Comparison of ENCODE assay signal across 10 cellular contexts in genomic region chr11:27470166-27470565, GRCh38. TPM values are rescaled to one million over a fixed set of nuclear protein-coding genes. Genes with fewer than 3 reads are reported as not detected.
DNase-seq lines count a peak whose midpoint lies in the region; ATAC-seq and TF ChIP-seq lines count a peak whose summit lies in the region.
"Had no signal": no experiment of that assay in that cellular context is flagged by ENCODE, and none has a peak within 500 bp of the region (broad histone marks: within the 10 kb centered on the region; RNA-seq: fewer than 3 reads in every experiment).

No MANE protein-coding gene starts in this region.

- peaks cover 65% of the 10 kb centered on the region for H3K4me1 Mint-ChIP-seq in chondrocyte (ENCODE audit: low read depth)
- peaks cover 13% of the 10 kb centered on the region for H3K4me1 Mint-ChIP-seq in activated CD8-positive, alpha-beta T cell treated with anti-CD3 and anti-CD28 coated beads for 36 hours (ENCODE audit: low read depth)

- H3K27ac ChIP-seq in left ventricle myocardium inferior (replicated peaks) (peak overlapping the region; percentile 96), mesodermal cell (ENCODE audit: low read depth, low read length, severe bottlenecking) (no peak overlapping the region), transverse colon (peak overlapping the region; percentile 92 to 97 (median 94))

- H3K9me3 ChIP-seq in left ventricle myocardium inferior (replicated peaks) (no peaks in the 10 kb centered on the region), mesodermal cell (ENCODE audit: control insufficient read depth, low read length) (no peaks in the 10 kb centered on the region), transverse colon (no peaks in the 10 kb centered on the region)

- no peaks in the 10 kb centered on the region for H3K9me3 Mint-ChIP-seq in chondrocyte (ENCODE audit: low read depth)
- no peaks in the 10 kb centered on the region for H3K9me3 Mint-ChIP-seq in activated CD8-positive, alpha-beta T cell treated with anti-CD3 and anti-CD28 coated beads for 36 hours
- H3K9me3 Mint-ChIP-seq: effector memory CD8-positive, alpha-beta T cell had no signal

- DNase-seq in left ventricle myocardium inferior (no peak), cardiac septum (ENCODE audit: low spot score) (no peak), chondrocyte (ENCODE audit: low spot score) (no peak), transverse colon (no peak), globus pallidus (ENCODE audit: low spot score) (no peak)
- no peak for DNase-seq in activated CD8-positive, alpha-beta T cell treated with anti-CD3 and anti-CD28 coated beads for 36 hours
- DNase-seq: effector memory CD8-positive, alpha-beta T cell; NCI-H187 treated with DMSO at 0.1 percent for 48 hours had no signal

- H3K27me3 Mint-ChIP-seq in chondrocyte (ENCODE audit: low read depth), result no peaks in the 10 kb centered on the region
- H3K27me3 Mint-ChIP-seq in activated CD8-positive, alpha-beta T cell treated with anti-CD3 and anti-CD28 coated beads for 36 hours, result peaks cover 21% of the 10 kb centered on the region

- no peaks in the 10 kb centered on the region for H3K36me3 ChIP-seq in left ventricle myocardium inferior
- peaks cover 17% of the 10 kb centered on the region for H3K36me3 ChIP-seq in mesodermal cell (ENCODE audit: control insufficient read depth, insufficient read depth, low read length)
- no peaks in the 10 kb centered on the region for H3K36me3 ChIP-seq in transverse colon

- no peak for TF ChIP-seq EP300 in transverse colon (IDR thresholded peaks at IDR 0.05; ENCODE audit: low read depth)

- POLR2A ChIA-PET in activated CD8-positive, alpha-beta T cell treated with anti-CD3 and anti-CD28 coated beads for 36 hours (lab: Charles Lee), result no interaction called here

- H3K4me3 ChIP-seq in left ventricle myocardium inferior (peak overlapping the region; percentile 85), mesodermal cell (ENCODE audit: extremely low read depth, insufficient read depth, low read length, poor library complexity, severe bottlenecking) (peak overlapping the region; percentile 84), transverse colon (peak overlapping the region in 3 of 4 donors; percentile 77 to 93 (median 89))

- H3K27me3 ChIP-seq in left ventricle myocardium inferior (ENCODE audit: low read depth), result no peaks in the 10 kb centered on the region
- no peaks in the 10 kb centered on the region for H3K27me3 ChIP-seq in transverse colon

- ATAC-seq in activated CD8-positive, alpha-beta T cell treated with anti-CD3 and anti-CD28 coated beads for 36 hours, result no peak
- ATAC-seq in GM21381 (IDR thresholded peaks at IDR 0.05; ENCODE audit: unreplicated experiment), result no peak
- ATAC-seq: effector memory CD8-positive, alpha-beta T cell had no signal

- peak overlapping the region; percentile 74 for H3K4me3 Mint-ChIP-seq in chondrocyte (ENCODE audit: unreplicated experiment)
- no peak overlapping the region for H3K4me3 Mint-ChIP-seq in activated CD8-positive, alpha-beta T cell treated with anti-CD3 and anti-CD28 coated beads for 36 hours

- 21 to 29% methylated on average over 2 of the region's 3 CpGs for WGBS in mesodermal cell (ENCODE audit: insufficient coverage in 2 of 2), 2 experiments
- 36 to 52% methylated on average over 3 of the region's 3 CpGs for WGBS in transverse colon (ENCODE audit: low coverage in 1 of 2), 2 donors

- TF ChIP-seq CTCF in left ventricle myocardium inferior (IDR thresholded peaks at IDR 0.05; ENCODE audit: borderline replicate concordance) (no peak), chondrocyte (IDR thresholded peaks at IDR 0.05) (no peak), transverse colon (IDR thresholded peaks at IDR 0.05) (no peak)
- TF ChIP-seq CTCF in activated CD8-positive, alpha-beta T cell treated with anti-CD3 and anti-CD28 coated beads for 36 hours (IDR thresholded peaks at IDR 0.05), result no peak

- CTCF ChIA-PET in activated CD8-positive, alpha-beta T cell treated with anti-CD3 and anti-CD28 coated beads for 36 hours (lab: Charles Lee), result no interaction called here

- no peak for TF ChIP-seq POLR2A in transverse colon (IDR thresholded peaks at IDR 0.05)

- no peaks in the 10 kb centered on the region for H3K36me3 Mint-ChIP-seq in chondrocyte (ENCODE audit: low read depth)
- H3K36me3 Mint-ChIP-seq in activated CD8-positive, alpha-beta T cell treated with anti-CD3 and anti-CD28 coated beads for 36 hours (ENCODE audit: low read depth), result no peaks in the 10 kb centered on the region

- intact Hi-C loops in left ventricle myocardium inferior (cut with micrococcal nuclease), result no loop called here
- intact Hi-C loops in cardiac septum (cut with DNase I), result loop anchor here (5.0 kb wide), 2 partner anchors 78 to 268 kb away; no protein-coding TSS in a partner anchor
- intact Hi-C loops in transverse colon (cut with DNase I; ENCODE audit: low total_unique reads), result no loop called here
- intact Hi-C loops in activated CD8-positive, alpha-beta T cell treated with anti-CD3 and anti-CD28 coated beads for 36 hours (cut with micrococcal nuclease), result loop anchor here (10.0 kb wide), 1 partner anchor 105 kb away; the partner anchor contains the start of gene CCDC34

- in situ Hi-C loops in transverse colon (cut with MboI; ENCODE audit: low pct_ligation_motif_present in 1 of 4, low pct_unique_long_range_greater_than_20kb in 1 of 4, low sequenced_read_pairs in 3 of 4), result loop anchor here in 2 of 4 donors (10.0 to 25.0 kb wide), 2 partner anchors 85 to 108 kb away; partner anchors contain the start of gene CCDC34 (in 1 of the 2)

- H3K27ac Mint-ChIP-seq in chondrocyte (ENCODE audit: unreplicated experiment), result no peak overlapping the region
- H3K27ac Mint-ChIP-seq in activated CD8-positive, alpha-beta T cell treated with anti-CD3 and anti-CD28 coated beads for 36 hours, result no peak overlapping the region
- H3K27ac Mint-ChIP-seq: effector memory CD8-positive, alpha-beta T cell had no signal

- peaks cover 58% of the 10 kb centered on the region for H3K4me1 ChIP-seq in left ventricle myocardium inferior
- H3K4me1 ChIP-seq in mesodermal cell (ENCODE audit: control insufficient read depth, insufficient read depth, low read length, poor library complexity, severe bottlenecking), result peaks cover 18% of the 10 kb centered on the region
- peaks cover 0 to 50% (median 28%) of the 10 kb centered on the region in 4 donors for H3K4me1 ChIP-seq in transverse colon

RNA-seq across cellular contexts. Expression of gene LGR4, which starts 2.4 kb away (rescaled TPM):
- 13.0 TPM for total RNA-seq in left ventricle myocardium inferior
- total RNA-seq in cardiac septum, result 22.6 TPM
- total RNA-seq in chondrocyte, result 34.2 to 69.6 TPM (median 36.2 TPM) in 3 replicates
- polyA plus RNA-seq in mesodermal cell (2013, experiment 1 of 2), result 63.1 TPM
- polyA plus RNA-seq in mesodermal cell (2013, experiment 2 of 2), result 73.3 TPM
- 100 to 1,000 TPM in 3 of 4 donors, 10 to 100 TPM in 1; 28.7 to 165 (median 120) TPM for total RNA-seq in transverse colon
- under 1 TPM in 1 of 2 experiments, not detected in 1; 0.09 TPM for total RNA-seq in activated CD8-positive, alpha-beta T cell treated with anti-CD3 and anti-CD28 coated beads for 36 hours

RNA-seq across cellular contexts. Expression of gene LIN7C, which starts 36.4 kb away (rescaled TPM):
- total RNA-seq in left ventricle myocardium inferior (15.5 TPM), cardiac septum (17.4 TPM), chondrocyte (18.1 to 20.4 TPM (median 18.6 TPM) in 3 replicates), transverse colon (10 to 100 TPM; 23.1 to 49.2 (median 32.4) TPM)
- 16.5 TPM for polyA plus RNA-seq in mesodermal cell (2013, experiment 1 of 2)
- polyA plus RNA-seq in mesodermal cell (2013, experiment 2 of 2), result 17.8 TPM
- 10 to 100 TPM; 26.9 to 28.9 TPM for total RNA-seq in activated CD8-positive, alpha-beta T cell treated with anti-CD3 and anti-CD28 coated beads for 36 hours

Comparison
In these comparisons a context has a peak if more than half of its experiments do, and no peak if none do; other contexts are left out.
1. intact Hi-C loops: an anchor here in cardiac septum (5.0 kb wide) and activated CD8-positive, alpha-beta T cell treated with anti-CD3 and anti-CD28 coated beads for 36 hours (10.0 kb wide); none called in left ventricle myocardium inferior and transverse colon.
2. RNA of gene LGR4, which starts 2.4 kb away (total RNA-seq): 28.7 to 165 TPM in transverse colon, 34.2 to 69.6 TPM in chondrocyte, 22.6 TPM in cardiac septum (single experiment) and 13.0 TPM in left ventricle myocardium inferior (single experiment); 0.09 TPM in activated CD8-positive, alpha-beta T cell treated with anti-CD3 and anti-CD28 coated beads for 36 hours; every median in the first group is over 10 times any median in the second.
3. Peak in every context shown above with its lines, with median percentiles within 50 percentile points of each other: H3K4me3 ChIP-seq.